In genomic region chr14:69685217-69685616, GRCh38 we compare ENCODE assay signal across 8 cellular contexts.
A peak's percentile ranks its signal among the peaks of the same experiment; 100 is the strongest.
DNase-seq lines count a peak whose midpoint lies in the region; ATAC-seq and TF ChIP-seq lines count a peak whose summit lies in the region.

No MANE protein-coding gene starts in this region.

- intact Hi-C loops in heart right ventricle (cut with DNase I) = no loop called here
- intact Hi-C loops in Right ventricle myocardium superior (cut with DNase I) = no loop called here

- no peaks in the 10 kb centered on the region for H3K36me3 Mint-ChIP-seq in osteocyte (ENCODE audit: unreplicated experiment)

- H3K27me3 Mint-ChIP-seq in osteocyte (ENCODE audit: unreplicated experiment) = no peaks in the 10 kb centered on the region

- peak in 6 of 8 donors; percentile 17 to 57 (median 28) for ATAC-seq in heart right ventricle
- ATAC-seq in Right ventricle myocardium superior (ENCODE audit: poor library complexity) = no peak
- ATAC-seq in GM18517 (IDR thresholded peaks at IDR 0.05; ENCODE audit: unreplicated experiment) = no peak
- no peak for ATAC-seq in GM18867 (IDR thresholded peaks at IDR 0.05; ENCODE audit: unreplicated experiment)

- peaks cover 44% of the 10 kb centered on the region for H3K4me1 Mint-ChIP-seq in osteocyte (ENCODE audit: unreplicated experiment)

- H3K27ac Mint-ChIP-seq in osteocyte (ENCODE audit: unreplicated experiment) = no peak overlapping the region

- no peaks in the 10 kb centered on the region for H3K9me3 Mint-ChIP-seq in osteocyte (ENCODE audit: unreplicated experiment)

- DNase-seq in heart right ventricle = no peak
- DNase-seq in Right ventricle myocardium superior = no peak
- DNase-seq in activated CD8-positive, alpha-beta memory T cell treated with anti-CD3 and anti-CD28 coated beads, Interleukin-2, amount 50 U/mL, for 24 hours (ENCODE audit: extremely low read depth) = peak; percentile 54
- DNase-seq in kidney tubule cell (ENCODE audit: low spot score) = peak; percentile 93
- DNase-seq in stimulated activated CD8-positive, alpha-beta memory T cell treated with anti-CD3 and anti-CD28 coated beads, Interleukin-7, amount 100 ng/mL, for 4 hours (ENCODE audit: low read depth in 2 of 2) = peak; percentile 51 to 74
- DNase-seq in osteocyte (ENCODE audit: extremely low spot score, unreplicated experiment) = no peak

- peaks cover 22 to 96% (median 83%) of the 10 kb centered on the region in 9 donors for H3K4me1 ChIP-seq in heart right ventricle

- TF ChIP-seq CTCF in heart right ventricle (IDR thresholded peaks at IDR 0.05) = no peak
- no peak for TF ChIP-seq CTCF in osteocyte (IDR thresholded peaks at IDR 0.05)

- 53 to 61% methylated on average over 3 of the region's 3 CpGs for WGBS in heart right ventricle, 2 donors

- no peaks in the 10 kb centered on the region for H3K9me3 ChIP-seq in heart right ventricle

- peaks cover 0 to 19% (median 0%) of the 10 kb centered on the region in 9 donors for H3K36me3 ChIP-seq in heart right ventricle

- no peaks in the 10 kb centered on the region for H3K27me3 ChIP-seq in heart right ventricle

- no peak overlapping the region for H3K4me3 Mint-ChIP-seq in osteocyte (ENCODE audit: unreplicated experiment)

- H3K4me3 ChIP-seq in heart right ventricle = no peak overlapping the region

- H3K27ac ChIP-seq in heart right ventricle = peak overlapping the region in 2 of 10 donors; percentile 45 to 70

Comparison
In these comparisons a context has a peak if more than half of its experiments do, and no peak if none do; other contexts are left out.
1. ATAC-seq: peak in heart right ventricle (6 of 8); none in Right ventricle myocardium superior (single experiment), GM18517 (single experiment) and GM18867 (single experiment).
2. DNase-seq: peak in activated CD8-positive, alpha-beta memory T cell treated with anti-CD3 and anti-CD28 coated beads, Interleukin-2, amount 50 U/mL, for 24 hours (single experiment), kidney tubule cell (single experiment) and stimulated activated CD8-positive, alpha-beta memory T cell treated with anti-CD3 and anti-CD28 coated beads, Interleukin-7, amount 100 ng/mL, for 4 hours (2 of 2); none in heart right ventricle (0 of 2), Right ventricle myocardium superior (single experiment) and osteocyte (single experiment).